In the genomic region with DNA sequence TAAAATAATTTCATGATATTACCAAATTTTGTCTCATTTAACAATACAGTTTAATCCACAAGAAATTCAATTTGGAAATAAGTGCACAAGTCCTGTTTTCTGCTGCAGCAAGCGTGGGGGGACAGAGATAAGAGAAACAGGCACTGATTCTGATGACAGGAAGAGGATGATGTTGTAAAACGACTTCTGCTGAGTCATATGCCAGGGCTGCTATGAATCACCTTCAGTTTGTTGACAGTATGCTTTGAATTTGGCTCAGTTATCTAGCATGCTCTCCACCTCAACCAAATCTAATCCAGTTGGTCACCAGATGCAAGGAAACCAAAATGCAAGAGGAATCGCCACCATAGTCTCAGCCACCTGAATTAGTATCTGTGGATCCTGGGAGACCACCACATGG, we compare ENCODE assay signal across 9 cellular contexts.
DNase-seq lines count a peak whose midpoint lies in the region; ATAC-seq and TF ChIP-seq lines count a peak whose summit lies in the region.
"Had no signal": no experiment of that assay in that cellular context is flagged by ENCODE, and none has a peak within 500 bp of the region (broad histone marks: within the 10 kb centered on the region; RNA-seq: fewer than 3 reads in every experiment).

No MANE protein-coding gene starts in this region.

- no peak overlapping the region for H2BK5ac ChIP-seq in trophoblast cell (ENCODE audit: low read depth, low read length, poor library complexity)

- no peak overlapping the region for H2BK120ac ChIP-seq in trophoblast cell (ENCODE audit: insufficient read depth, low read length, poor library complexity)

- H3K4me3 ChIP-seq in endodermal cell (ENCODE audit: low read length) = no peak overlapping the region
- no peak overlapping the region for H3K4me3 ChIP-seq in trophoblast cell (ENCODE audit: low read depth, low read length)

- ATAC-seq in GM18499 (IDR thresholded peaks at IDR 0.05; ENCODE audit: insufficient read depth, unreplicated experiment) (peak; percentile 63), GM18868 (IDR thresholded peaks at IDR 0.05; ENCODE audit: unreplicated experiment) (no peak), GM18511 (IDR thresholded peaks at IDR 0.05; ENCODE audit: unreplicated experiment) (no peak)

- H3K4me3 Mint-ChIP-seq in endodermal cell = no peak overlapping the region

- H3K79me1 ChIP-seq in trophoblast cell (ENCODE audit: low read length) = no peaks in the 10 kb centered on the region

- no peak overlapping the region for H4K12ac ChIP-seq in trophoblast cell (ENCODE audit: low read depth, low read length)

- H3K14ac ChIP-seq in trophoblast cell (ENCODE audit: low read length) = no peak overlapping the region

- peak overlapping the region; percentile 78 for H3K27ac Mint-ChIP-seq in endodermal cell

- DNase-seq in NCI-H146 (lab: John Stamatoyannopoulos, UW) (peak; percentile 71), endodermal cell (no peak), trophoblast cell (peak; percentile 30 to 58), NCI-H524 (lab: John Stamatoyannopoulos, UW) (no peak), EL (no peak)
- DNase-seq: activated CD4-positive, alpha-beta T cell treated with anti-CD3 and anti-CD28 coated beads for 48 hours had no signal

- peak overlapping the region; percentile 69 for H2BK12ac ChIP-seq in trophoblast cell (ENCODE audit: low read length)

- H3K79me2 ChIP-seq in trophoblast cell (ENCODE audit: control insufficient read depth, insufficient read depth, low read length, poor library complexity) = no peaks in the 10 kb centered on the region

- H4K91ac ChIP-seq in trophoblast cell (ENCODE audit: low read depth, low read length) = no peak overlapping the region

- H3K4ac ChIP-seq in trophoblast cell (ENCODE audit: low read depth, low read length) = no peak overlapping the region

- TF ChIP-seq CTCF in endodermal cell (conservative IDR thresholded peaks at IDR 0.05) = no peak

- H2AK5ac ChIP-seq in trophoblast cell (ENCODE audit: low read length) = no peak overlapping the region

- no peak overlapping the region for H3K18ac ChIP-seq in trophoblast cell (ENCODE audit: low read length)

- H3K9me3 ChIP-seq in endodermal cell (ENCODE audit: control insufficient read depth, low read length) = no peaks in the 10 kb centered on the region
- H3K9me3 ChIP-seq in trophoblast cell (ENCODE audit: insufficient read depth, low read depth, low read length) = no peaks in the 10 kb centered on the region

- H3K9ac ChIP-seq in endodermal cell (ENCODE audit: extremely low read depth, low read length, poor library complexity, severe bottlenecking) (no peak overlapping the region), trophoblast cell (ENCODE audit: low read length) (no peak overlapping the region)

- H3K9me3 Mint-ChIP-seq in endodermal cell = no peaks in the 10 kb centered on the region

- no peaks in the 10 kb centered on the region for H3K27me3 Mint-ChIP-seq in endodermal cell (ENCODE audit: insufficient read depth)

- H3K36me3 ChIP-seq in endodermal cell (ENCODE audit: control insufficient read depth, insufficient read depth, low read length) (no peaks in the 10 kb centered on the region), trophoblast cell (ENCODE audit: control insufficient read depth in 1 of 2, insufficient read depth in 2 of 2, low read length in 2 of 2) (no peaks in the 10 kb centered on the region)

- H3K27me3 ChIP-seq in endodermal cell (ENCODE audit: control insufficient read depth, insufficient read depth, low read length, poor library complexity, severe bottlenecking) = no peaks in the 10 kb centered on the region
- H3K27me3 ChIP-seq in trophoblast cell (ENCODE audit: insufficient read depth, low read length) = no peaks in the 10 kb centered on the region

- no peak overlapping the region for H4K8ac ChIP-seq in trophoblast cell (ENCODE audit: low read depth, low read length)

- 61 to 84% methylated on average over 3 of the region's 3 CpGs for WGBS in endodermal cell (ENCODE audit: insufficient coverage in 1 of 2, insufficient read length in 1 of 2), 2 experiments
- no CpG with 5 or more reads among the region's 3 CpGs for WGBS in trophoblast cell (ENCODE audit: extremely low coverage, insufficient coverage, insufficient read length)

- H3K4me1 Mint-ChIP-seq in endodermal cell = peaks cover 14% of the 10 kb centered on the region

- H3K23ac ChIP-seq in trophoblast cell (ENCODE audit: low read length) = no peak overlapping the region

- no peak overlapping the region for H2AFZ ChIP-seq in trophoblast cell (ENCODE audit: insufficient read depth, low read length, poor library complexity)

- no peaks in the 10 kb centered on the region for H3K36me3 Mint-ChIP-seq in endodermal cell (ENCODE audit: low read depth)

- H3K4me1 ChIP-seq in endodermal cell (ENCODE audit: control insufficient read depth, insufficient read depth, low read length) (peaks cover 3% of the 10 kb centered on the region), trophoblast cell (ENCODE audit: control insufficient read depth in 1 of 2, insufficient read depth in 2 of 2, low read length in 2 of 2) (peaks cover 2 to 4% of the 10 kb centered on the region in 2 experiments)

- no peak overlapping the region for H3K27ac ChIP-seq in endodermal cell (ENCODE audit: low read depth, low read length)
- no peak overlapping the region for H3K27ac ChIP-seq in trophoblast cell (ENCODE audit: low read depth, low read length)

- H3K4me2 ChIP-seq in trophoblast cell (ENCODE audit: low read length) = peak overlapping the region; percentile 2

Comparison
In these comparisons a context has a peak if more than half of its experiments do, and no peak if none do; other contexts are left out.
1. DNase-seq: peak in NCI-H146 (single experiment) and trophoblast cell (2 of 2); none in endodermal cell (single experiment), NCI-H524 (0 of 2) and EL (single experiment).